ENCODE assay signal across 12 cellular contexts in genomic region chr11:4025957-4026324, GRCh38.
DNase-seq lines count a peak whose midpoint lies in the region; ATAC-seq and TF ChIP-seq lines count a peak whose summit lies in the region.
"Had no signal": no experiment of that assay in that cellular context is flagged by ENCODE, and none has a peak within 500 bp of the region (broad histone marks: within the 10 kb centered on the region; RNA-seq: fewer than 3 reads in every experiment).

No MANE protein-coding gene starts in this region.

- no peak for TF ChIP-seq POLR2A in body of pancreas (IDR thresholded peaks at IDR 0.05)

- H3K36me3 Mint-ChIP-seq in neural progenitor cell = peaks cover 12% of the 10 kb centered on the region

- H3K4me3 ChIP-seq in body of pancreas (no peak overlapping the region), right atrium auricular region (no peak overlapping the region), retinal pigment epithelial cell (ENCODE audit: low read length) (no peak overlapping the region), neural progenitor cell (no peak overlapping the region)
- H3K4me3 ChIP-seq: BLaER1 had no signal

- H3K4me3 Mint-ChIP-seq in neural progenitor cell = no peak overlapping the region
- H3K4me3 Mint-ChIP-seq: H9 had no signal

- H3K27me3 Mint-ChIP-seq in neural progenitor cell (ENCODE audit: insufficient read depth, low read depth) = peaks cover under 1% of the 10 kb centered on the region

- intact Hi-C loops in body of pancreas (cut with DNase I) = no loop called here

- H3K79me2 ChIP-seq in neural progenitor cell (ENCODE audit: low read depth) = no peaks in the 10 kb centered on the region

- H3K27ac ChIP-seq in body of pancreas (peak overlapping the region in 3 of 4 donors; percentile 3 to 32 (median 29)), right atrium auricular region (peak overlapping the region; percentile 2 to 62), neural progenitor cell (no peak overlapping the region)
- H3K27ac ChIP-seq: BLaER1, RWPE1 had no signal

- H3K4me2 ChIP-seq in neural progenitor cell = no peak overlapping the region
- H3K4me2 ChIP-seq: BLaER1 had no signal

- WGBS in body of pancreas, 2 donors = 54 to 63% methylated on average over 2 of the region's 2 CpGs

- H3K4me1 Mint-ChIP-seq in neural progenitor cell = no peaks in the 10 kb centered on the region
- H3K4me1 Mint-ChIP-seq: H9 had no signal

- H3K27me3 ChIP-seq in body of pancreas = no peaks in the 10 kb centered on the region
- H3K27me3 ChIP-seq in right atrium auricular region = no peaks in the 10 kb centered on the region
- no peaks in the 10 kb centered on the region for H3K27me3 ChIP-seq in neural progenitor cell
- H3K27me3 ChIP-seq: BLaER1 had no signal

- H3K27ac Mint-ChIP-seq in neural progenitor cell = no peak overlapping the region
- H3K27ac Mint-ChIP-seq: H9 had no signal

- peak; percentile 24 for ATAC-seq in body of pancreas

- no peaks in the 10 kb centered on the region for H4K20me1 ChIP-seq in neural progenitor cell (ENCODE audit: low read depth)
- H4K20me1 ChIP-seq: BLaER1 had no signal

- H3K36me3 ChIP-seq in body of pancreas (replicated peaks in 1 of 2; ENCODE audit: insufficient read depth in 1 of 2, low read depth in 2 of 2) (no peaks in the 10 kb centered on the region), right atrium auricular region (no peaks in the 10 kb centered on the region), neural progenitor cell (no peaks in the 10 kb centered on the region)

- no peaks in the 10 kb centered on the region for H3F3A ChIP-seq in neural progenitor cell (ENCODE audit: low read depth)

- DNase-seq in EL = peak; percentile 30
- no peak for DNase-seq in body of pancreas
- no peak for DNase-seq in right atrium auricular region (ENCODE audit: low spot score)
- peak; percentile 56 for DNase-seq in retinal pigment epithelial cell (ENCODE audit: low read depth)
- DNase-seq in NCI-H146 treated with DMSO at 0.1 percent for 48 hours (lab: John Stamatoyannopoulos, UW; ENCODE audit: unreplicated experiment) = no peak
- no peak for DNase-seq in neural progenitor cell (ENCODE audit: low spot score)
- DNase-seq in COLO668 (lab: John Stamatoyannopoulos, UW; ENCODE audit: unreplicated experiment) = no peak
- no peak for DNase-seq in COLO829 (ENCODE audit: low spot score)
- DNase-seq: effector CD8-positive, alpha-beta T cell; H9 had no signal

- no peak overlapping the region for H3K9ac ChIP-seq in neural progenitor cell
- H3K9ac ChIP-seq: BLaER1 had no signal

- TF ChIP-seq CTCF in body of pancreas (IDR thresholded peaks at IDR 0.05) (no peak), right atrium auricular region (IDR thresholded peaks at IDR 0.05) (no peak), retinal pigment epithelial cell (conservative IDR thresholded peaks at IDR 0.05; ENCODE audit: low read depth, low read length) (no peak), neural progenitor cell (IDR thresholded peaks at IDR 0.05) (no peak)

- H3K9me3 ChIP-seq in body of pancreas (no peaks in the 10 kb centered on the region), right atrium auricular region (no peaks in the 10 kb centered on the region), neural progenitor cell (ENCODE audit: low read depth) (no peaks in the 10 kb centered on the region)

- H3K4me1 ChIP-seq in body of pancreas (peaks cover 19% of the 10 kb centered on the region), right atrium auricular region (peaks cover 0 to 21% of the 10 kb centered on the region in 2 donors), neural progenitor cell (no peaks in the 10 kb centered on the region)
- H3K4me1 ChIP-seq: BLaER1 had no signal

- H3K9me3 Mint-ChIP-seq in neural progenitor cell = peaks cover 6% of the 10 kb centered on the region

- no peak overlapping the region for H2AFZ ChIP-seq in neural progenitor cell (replicated peaks)

Comparison
In these comparisons a context has a peak if more than half of its experiments do, and no peak if none do; other contexts are left out.
1. DNase-seq: peak in EL (single experiment) and retinal pigment epithelial cell (single experiment); none in body of pancreas (0 of 4), right atrium auricular region (single experiment), NCI-H146 treated with DMSO at 0.1 percent for 48 hours (single experiment), neural progenitor cell (single experiment), COLO668 (single experiment) and COLO829 (single experiment).